17 cellular contexts compared by ENCODE assay signal in genomic region chr15:85834651-85835050, GRCh38. TPM values are rescaled to one million over a fixed set of nuclear protein-coding genes. Genes with fewer than 3 reads are reported as not detected.
A peak's percentile ranks its signal among the peaks of the same experiment; 100 is the strongest.
DNase-seq lines count a peak whose midpoint lies in the region; ATAC-seq and TF ChIP-seq lines count a peak whose summit lies in the region.
"Had no signal": no experiment of that assay in that cellular context is flagged by ENCODE, and none has a peak within 500 bp of the region (broad histone marks: within the 10 kb centered on the region; RNA-seq: fewer than 3 reads in every experiment).

No MANE protein-coding gene starts in this region.

- no peaks in the 10 kb centered on the region for H3K36me3 Mint-ChIP-seq in stimulated activated naive CD8-positive, alpha-beta T cell treated with anti-CD3 and anti-CD28 coated beads, Interleukin-15, Interleukin-2, amounts not matched to agents 100 ng/mL and 50 ng/mL, for 24 hours (ENCODE audit: low read depth)
- H3K36me3 Mint-ChIP-seq in endodermal cell (ENCODE audit: low read depth), result no peaks in the 10 kb centered on the region
- H3K36me3 Mint-ChIP-seq in activated T-cell treated with anti-CD3 and anti-CD28 coated beads, Interleukin-2, amount 50 U/mL, for 72 hours (ENCODE audit: insufficient read depth in 2 of 2), result no peaks in the 10 kb centered on the region
- H3K36me3 Mint-ChIP-seq: CD14-positive monocyte; CD8-positive, alpha-beta T cell had no signal

- no peak overlapping the region for H3K9ac ChIP-seq in endodermal cell (ENCODE audit: extremely low read depth, low read length, poor library complexity, severe bottlenecking)
- H3K9ac ChIP-seq: BLaER1 had no signal

- 91 to 100% methylated on average over 2 to 3 of the region's 3 CpGs for WGBS in endodermal cell (ENCODE audit: insufficient coverage in 1 of 2, insufficient read length in 1 of 2), 2 experiments

- peak overlapping the region; percentile 3 for H3K27ac Mint-ChIP-seq in stimulated activated naive CD8-positive, alpha-beta T cell treated with anti-CD3 and anti-CD28 coated beads, Interleukin-15, Interleukin-2, amounts not matched to agents 100 ng/mL and 50 ng/mL, for 24 hours
- peak overlapping the region in 1 of 2 donors; percentile 40 for H3K27ac Mint-ChIP-seq in stimulated activated naive CD8-positive, alpha-beta T cell treated with anti-CD3 and anti-CD28 coated beads, Interleukin-15, amount 100 ng/mL, for 72 hours
- no peak overlapping the region for H3K27ac Mint-ChIP-seq in endodermal cell
- H3K27ac Mint-ChIP-seq in activated T-cell treated with anti-CD3 and anti-CD28 coated beads, Interleukin-2, amount 50 U/mL, for 72 hours, result no peak overlapping the region
- H3K27ac Mint-ChIP-seq: CD4-positive, alpha-beta T cell; CD8-positive, alpha-beta T cell had no signal

- no peak overlapping the region for H3K4me3 Mint-ChIP-seq in stimulated activated naive CD8-positive, alpha-beta T cell treated with anti-CD3 and anti-CD28 coated beads, Interleukin-15, Interleukin-2, amounts not matched to agents 100 ng/mL and 50 ng/mL, for 24 hours
- no peak overlapping the region for H3K4me3 Mint-ChIP-seq in stimulated activated naive CD8-positive, alpha-beta T cell treated with anti-CD3 and anti-CD28 coated beads, Interleukin-15, amount 100 ng/mL, for 72 hours
- no peak overlapping the region for H3K4me3 Mint-ChIP-seq in endodermal cell
- no peak overlapping the region for H3K4me3 Mint-ChIP-seq in activated T-cell treated with anti-CD3 and anti-CD28 coated beads, Interleukin-2, amount 50 U/mL, for 72 hours
- H3K4me3 Mint-ChIP-seq: CD14-positive monocyte; CD4-positive, alpha-beta T cell; CD8-positive, alpha-beta T cell had no signal

- H3K4me1 Mint-ChIP-seq in stimulated activated naive CD8-positive, alpha-beta T cell treated with anti-CD3 and anti-CD28 coated beads, Interleukin-15, Interleukin-2, amounts not matched to agents 100 ng/mL and 50 ng/mL, for 24 hours (ENCODE audit: low read depth), result peaks cover 1% of the 10 kb centered on the region
- peaks cover under 1% of the 10 kb centered on the region for H3K4me1 Mint-ChIP-seq in stimulated activated naive CD8-positive, alpha-beta T cell treated with anti-CD3 and anti-CD28 coated beads, Interleukin-15, amount 100 ng/mL, for 72 hours
- peaks cover 19% of the 10 kb centered on the region for H3K4me1 Mint-ChIP-seq in endodermal cell
- H3K4me1 Mint-ChIP-seq in activated T-cell treated with anti-CD3 and anti-CD28 coated beads, Interleukin-2, amount 50 U/mL, for 72 hours (ENCODE audit: low read depth), result peaks cover 2% of the 10 kb centered on the region

- H3K27me3 Mint-ChIP-seq in stimulated activated naive CD8-positive, alpha-beta T cell treated with anti-CD3 and anti-CD28 coated beads, Interleukin-15, Interleukin-2, amounts not matched to agents 100 ng/mL and 50 ng/mL, for 24 hours, result peaks cover 2% of the 10 kb centered on the region
- peaks cover 2% of the 10 kb centered on the region for H3K27me3 Mint-ChIP-seq in stimulated activated naive CD8-positive, alpha-beta T cell treated with anti-CD3 and anti-CD28 coated beads, Interleukin-15, amount 100 ng/mL, for 72 hours
- peaks cover 1% of the 10 kb centered on the region for H3K27me3 Mint-ChIP-seq in endodermal cell (ENCODE audit: insufficient read depth)
- peaks cover 2% of the 10 kb centered on the region for H3K27me3 Mint-ChIP-seq in activated T-cell treated with anti-CD3 and anti-CD28 coated beads, Interleukin-2, amount 50 U/mL, for 72 hours (ENCODE audit: low read depth)
- H3K27me3 Mint-ChIP-seq: CD4-positive, alpha-beta T cell had no signal

- H3K27me3 ChIP-seq in endodermal cell (ENCODE audit: control insufficient read depth, insufficient read depth, low read length, poor library complexity, severe bottlenecking), result no peaks in the 10 kb centered on the region
- H3K27me3 ChIP-seq: BE2C, BLaER1 had no signal

- no peak overlapping the region for H3K27ac ChIP-seq in endodermal cell (ENCODE audit: low read depth, low read length)
- H3K27ac ChIP-seq: 22Rv1, A549, BLaER1 had no signal

- no peak for TF ChIP-seq CTCF in endodermal cell (conservative IDR thresholded peaks at IDR 0.05)

- no peak overlapping the region for H3K4me3 ChIP-seq in endodermal cell (ENCODE audit: low read length)
- H3K4me3 ChIP-seq: A549, BLaER1 had no signal

- H3K36me3 ChIP-seq in endodermal cell (ENCODE audit: control insufficient read depth, insufficient read depth, low read length), result no peaks in the 10 kb centered on the region
- H3K36me3 ChIP-seq: BE2C, BLaER1 had no signal

- H3K9me3 Mint-ChIP-seq in stimulated activated naive CD8-positive, alpha-beta T cell treated with anti-CD3 and anti-CD28 coated beads, Interleukin-15, Interleukin-2, amounts not matched to agents 100 ng/mL and 50 ng/mL, for 24 hours, result no peaks in the 10 kb centered on the region
- no peaks in the 10 kb centered on the region for H3K9me3 Mint-ChIP-seq in stimulated activated naive CD8-positive, alpha-beta T cell treated with anti-CD3 and anti-CD28 coated beads, Interleukin-15, amount 100 ng/mL, for 72 hours
- H3K9me3 Mint-ChIP-seq in endodermal cell, result no peaks in the 10 kb centered on the region
- H3K9me3 Mint-ChIP-seq in activated T-cell treated with anti-CD3 and anti-CD28 coated beads, Interleukin-2, amount 50 U/mL, for 72 hours, result no peaks in the 10 kb centered on the region
- H3K9me3 Mint-ChIP-seq: CD4-positive, alpha-beta T cell; CD8-positive, alpha-beta T cell had no signal

- no peak for ATAC-seq in stimulated activated naive CD8-positive, alpha-beta T cell treated with anti-CD3 and anti-CD28 coated beads, Interleukin-15, amount 100 ng/mL, for 72 hours
- no peak for ATAC-seq in activated T-cell treated with anti-CD3 and anti-CD28 coated beads, Interleukin-2, amount 50 U/mL, for 72 hours (replicated peaks in 1 of 2)
- ATAC-seq: A549; CD8-positive, alpha-beta T cell had no signal

- no peak for DNase-seq in stimulated activated naive CD8-positive, alpha-beta T cell treated with anti-CD3 and anti-CD28 coated beads, Interleukin-15, amount 100 ng/mL, for 72 hours
- peak; percentile 28 for DNase-seq in endodermal cell
- no peak for DNase-seq in activated T-cell treated with anti-CD3 and anti-CD28 coated beads, Interleukin-2, amount 50 U/mL, for 72 hours
- DNase-seq in dedifferentiated amniotic fluid mesenchymal stem cell (ENCODE audit: extremely low spot score), result no peak
- DNase-seq: BE2C; C1 segment of cervical spinal cord; Caco-2; Calu3; CD4-positive, alpha-beta T cell; CD8-positive, alpha-beta T cell; DMS79 treated with DMSO at 0.1 percent for 48 hours; GF-D8 had no signal

- peaks cover 9% of the 10 kb centered on the region for H3K4me1 ChIP-seq in endodermal cell (ENCODE audit: control insufficient read depth, insufficient read depth, low read length)
- H3K4me1 ChIP-seq: BLaER1 had no signal

- no peaks in the 10 kb centered on the region for H3K9me3 ChIP-seq in endodermal cell (ENCODE audit: control insufficient read depth, low read length)
- H3K9me3 ChIP-seq: A549, BE2C, BLaER1, Caco-2 had no signal

RNA-seq across cellular contexts. Expression of gene KLHL25, which starts 39.9 kb away (rescaled TPM):
- total RNA-seq in endodermal cell, result 10 to 100 TPM; 13.3 TPM
- polyA plus RNA-seq in endodermal cell (2013, experiment 1 of 2), result 20.3 TPM
- polyA plus RNA-seq in endodermal cell (2013, experiment 2 of 2), result 19.7 TPM
- 1 to 10 TPM; 4.4 to 6.2 TPM for total RNA-seq in activated T-cell treated with anti-CD3 and anti-CD28 coated beads, Interleukin-2, amount 50 U/mL, for 72 hours
